ENCODE assay signal across 30 cellular contexts in genomic region chrX:149248073-149248625, GRCh38.
DNase-seq lines count a peak whose midpoint lies in the region; ATAC-seq, FAIRE-seq and TF ChIP-seq lines count a peak whose summit lies in the region.
"Had no signal": no experiment of that assay in that cellular context is flagged by ENCODE, and none has a peak within 500 bp of the region (broad histone marks: within the 10 kb centered on the region; RNA-seq: fewer than 3 reads in every experiment).

No MANE protein-coding gene starts in this region.

- 11% methylated on average over 3 of the region's 3 CpGs for WGBS in mammary epithelial cell (ENCODE audit: low coverage, missing lambda C conversion rate)

- no peaks in the 10 kb centered on the region for H4K20me1 ChIP-seq in mammary epithelial cell (ENCODE audit: insufficient read depth, low read length)
- H4K20me1 ChIP-seq: BLaER1 treated with 17β-estradiol and CSF1 and Interleukin-3, amounts not matched to agents 10 nM and 100 nM had no signal

- H3K4me3 ChIP-seq in MG63 (no peak overlapping the region), mammary epithelial cell (replicated peaks in 1 of 3; ENCODE audit: insufficient read depth in 1 of 3, low read depth in 2 of 3, low read length in 3 of 3) (no peak overlapping the region), foreskin fibroblast (ENCODE audit: low read depth in 1 of 2, low read length in 2 of 2) (no peak overlapping the region), skeletal muscle satellite cell (ENCODE audit: low read length) (no peak overlapping the region)
- H3K4me3 ChIP-seq: BLaER1 treated with 17β-estradiol and CSF1 and Interleukin-3, amounts not matched to agents 10 nM and 100 nM; K562; lung; pancreas; PC-9; right atrium auricular region had no signal

- in situ Hi-C loops in mammary epithelial cell (cut with MboI; ENCODE audit: low sequenced_read_pairs in 2 of 2): no loop called here

- no peaks in the 10 kb centered on the region for H3K27me3 ChIP-seq in MG63
- H3K27me3 ChIP-seq in mammary epithelial cell (ENCODE audit: insufficient read depth, low read length): no peaks in the 10 kb centered on the region
- H3K27me3 ChIP-seq in skeletal muscle satellite cell (ENCODE audit: control insufficient read depth, insufficient read depth, low read length): no peaks in the 10 kb centered on the region
- H3K27me3 ChIP-seq: BLaER1 treated with 17β-estradiol and CSF1 and Interleukin-3, amounts not matched to agents 10 nM and 100 nM; right atrium auricular region had no signal

- H3K27ac ChIP-seq in mammary epithelial cell (ENCODE audit: insufficient read depth, low read depth, low read length): no peak overlapping the region
- H3K27ac ChIP-seq: BLaER1 treated with 17β-estradiol and CSF1 and Interleukin-3, amounts not matched to agents 10 nM and 100 nM; pancreas; PC-9; right atrium auricular region had no signal

- ATAC-seq in HG02610 (IDR thresholded peaks at IDR 0.05; ENCODE audit: unreplicated experiment): no peak
- ATAC-seq: activated T-cell treated with anti-CD3 and anti-CD28 coated beads, Interleukin-2, amount 50 U/mL, for 72 hours; K562; pancreas; stimulated activated effector memory CD8-positive, alpha-beta T cell treated with anti-CD3 and anti-CD28 coated beads, Interleukin-12 subunit alpha, Interleukin-12 subunit beta, amount 100 ng/mL, for 72 hours; WTC11 had no signal

- TF ChIP-seq POLR2A in GM12892 (IDR thresholded peaks at IDR 0.05; ENCODE audit: low read depth, low read length): no peak

- FAIRE-seq in GM12892 (lab: Jason Lieb, UNC): no peak
- FAIRE-seq: endometrium, K562, pancreas had no signal

- DNase-seq in MG63: peak; percentile 18
- DNase-seq in mammary epithelial cell: peak; percentile 16
- peak; percentile 68 to 80 for DNase-seq in foreskin fibroblast
- no peak for DNase-seq in GM12892 (ENCODE audit: insufficient read length)
- no peak for DNase-seq in SHP77 (lab: John Stamatoyannopoulos, UW)
- DNase-seq: activated CD4-positive, alpha-beta T cell treated with anti-CD3 and anti-CD28 coated beads, Interleukin-2, amount 10 ng/mL, durations not matched to agents 7 days and 5 days; activated naive CD4-positive, alpha-beta T cell treated with Interleukin-2 at 50 U/mL for 16 hours; activated T-cell treated with anti-CD3 and anti-CD28 coated beads, Interleukin-2, amount 50 U/mL, for 72 hours; COR-L47; GDM1; H9; kidney; NCI-H1436 treated with DMSO at 0.1 percent for 48 hours; NCI-H510A; NK-92 treated with Interleukin-12 subunit alpha and Interleukin-12 subunit beta, amount 100 ng/mL, for 24 hours; pancreas; PC-9; SHP77 treated with DMSO at 0.1 percent for 48 hours; stimulated activated CD4-positive, alpha-beta T cell treated with anti-CD3 and anti-CD28 coated beads, Interleukin-4, amount 100 ng/mL, for 24 hours; substantia nigra; T1000 had no signal

- intact Hi-C loops in mammary epithelial cell (cut with micrococcal nuclease): no loop called here

- no peaks in the 10 kb centered on the region for H3K9me3 ChIP-seq in MG63
- H3K9me3 ChIP-seq in mammary epithelial cell (replicated peaks; ENCODE audit: insufficient read depth, low read length): no peaks in the 10 kb centered on the region
- no peaks in the 10 kb centered on the region for H3K9me3 ChIP-seq in skeletal muscle satellite cell (replicated peaks; ENCODE audit: low read length)
- H3K9me3 ChIP-seq: pancreas, right atrium auricular region had no signal

- H3K79me2 ChIP-seq in mammary epithelial cell (ENCODE audit: insufficient read depth, low read length): no peaks in the 10 kb centered on the region

- no peak overlapping the region for H3K4me2 ChIP-seq in mammary epithelial cell (ENCODE audit: insufficient read depth, low read depth, low read length)
- peak overlapping the region; percentile 28 for H3K4me2 ChIP-seq in skeletal muscle satellite cell (ENCODE audit: low read length)
- H3K4me2 ChIP-seq: PC-9 had no signal

- H3K36me3 ChIP-seq in MG63: no peaks in the 10 kb centered on the region
- no peaks in the 10 kb centered on the region for H3K36me3 ChIP-seq in mammary epithelial cell (ENCODE audit: insufficient read depth, low read length)
- no peaks in the 10 kb centered on the region for H3K36me3 ChIP-seq in skeletal muscle satellite cell (ENCODE audit: insufficient read depth, low read length)
- H3K36me3 ChIP-seq: BLaER1 treated with 17β-estradiol and CSF1 and Interleukin-3, amounts not matched to agents 10 nM and 100 nM; pancreas; right atrium auricular region had no signal

- no peaks in the 10 kb centered on the region for H3K4me1 ChIP-seq in mammary epithelial cell (ENCODE audit: insufficient read depth, low read length)
- peaks cover 17% of the 10 kb centered on the region for H3K4me1 ChIP-seq in skeletal muscle satellite cell (ENCODE audit: control insufficient read depth, insufficient read depth, low read length)
- H3K4me1 ChIP-seq: pancreas, right atrium auricular region had no signal

- dilution Hi-C loops in mammary epithelial cell (cut with HindIII; ENCODE audit: low sequenced_read_pairs): no loop called here

- no TSS peak for BruUV-seq in mammary epithelial cell (replicated peaks; lab: Mats Ljungman, UMichigan)

- CTCF ChIA-PET in mammary epithelial cell (lab: Charles Lee; ENCODE audit: low non-redundant PET): no interaction called here

- TF ChIP-seq CTCF in mammary epithelial cell (conservative IDR thresholded peaks at IDR 0.05 in 1 of 2, IDR thresholded peaks at IDR 0.05 in 1 of 2; ENCODE audit: extremely low read depth in 1 of 2, insufficient read depth in 1 of 2, low read depth in 1 of 2, low read length in 2 of 2) (no peak), foreskin fibroblast (IDR thresholded peaks at IDR 0.05; ENCODE audit: low read depth, low read length) (no peak)

- H2AFZ ChIP-seq in mammary epithelial cell (ENCODE audit: low read depth, low read length): no peak overlapping the region
- H2AFZ ChIP-seq: PC-9 had no signal

- H3K9ac ChIP-seq in mammary epithelial cell (ENCODE audit: insufficient read depth, low read length) (no peak overlapping the region), skeletal muscle satellite cell (ENCODE audit: low read depth, low read length) (peak overlapping the region; percentile 63)
- H3K9ac ChIP-seq: BLaER1 treated with 17β-estradiol and CSF1 and Interleukin-3, amounts not matched to agents 10 nM and 100 nM had no signal

Comparison
In these comparisons a context has a peak if more than half of its experiments do, and no peak if none do; other contexts are left out.
1. DNase-seq: peak in MG63 (single experiment), mammary epithelial cell (single experiment) and foreskin fibroblast (2 of 2); none in GM12892 (single experiment) and SHP77 (0 of 2).